22 cellular contexts compared by ENCODE assay signal in the genomic region with DNA sequence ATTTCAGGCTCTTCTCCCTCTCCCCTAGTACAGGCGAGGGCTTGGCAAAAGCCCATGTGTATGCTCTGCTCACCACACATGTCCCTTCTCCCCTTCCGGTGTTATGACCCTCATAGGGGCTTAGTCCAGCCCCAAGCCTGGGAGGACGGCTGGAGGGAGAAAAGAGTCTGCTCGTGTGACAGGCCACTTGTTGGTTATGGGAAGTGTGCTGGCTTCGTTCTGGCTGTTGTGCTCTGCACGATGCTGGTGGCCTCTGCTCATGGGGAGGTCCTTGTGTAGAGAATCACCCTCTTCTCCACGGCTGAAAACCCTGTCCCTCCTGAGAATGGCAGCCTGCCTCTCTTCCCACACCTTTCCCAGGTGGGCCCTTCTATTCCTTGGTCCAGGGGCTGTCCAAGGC. TPM values are rescaled to one million over a fixed set of nuclear protein-coding genes. Genes with fewer than 3 reads are reported as not detected.
A peak's percentile ranks its signal among the peaks of the same experiment; 100 is the strongest.
DNase-seq lines count a peak whose midpoint lies in the region; ATAC-seq, FAIRE-seq and TF ChIP-seq lines count a peak whose summit lies in the region.
"Had no signal": no experiment of that assay in that cellular context is flagged by ENCODE, and none has a peak within 500 bp of the region (broad histone marks: within the 10 kb centered on the region; RNA-seq: fewer than 3 reads in every experiment).

No MANE protein-coding gene starts in this region.

- POLR2A ChIA-PET in activated B cell treated with CpG ODN at 0.5 μM for 24 hours (lab: Charles Lee) = interaction anchor here (0.6 to 2.6 kb wide), 4 partner anchors 14 to 360 kb away, joined by 4 to 16 read pairs (median 8); partner anchors contain the start of gene SLU7

- H3K36me3 ChIP-seq in HAP-1 (replicated peaks) (peaks cover 20% of the 10 kb centered on the region), transverse colon (no peaks in the 10 kb centered on the region)

- H3K27me3 ChIP-seq in HAP-1 (ENCODE audit: low read depth) (0 out of 2 replicates have a peak, but pooled peaks cover 2% of the 10 kb centered on the region), transverse colon (no peaks in the 10 kb centered on the region)

- H3K4me3 ChIP-seq in HAP-1 (no peak overlapping the region), transverse colon (no peak overlapping the region)
- H3K4me3 ChIP-seq: GM23248 had no signal

- TF ChIP-seq CTCF in activated B cell treated with CpG ODN at 0.5 μM for 24 hours (IDR thresholded peaks at IDR 0.05) (no peak), transverse colon (IDR thresholded peaks at IDR 0.05) (no peak)

- H3K9me3 Mint-ChIP-seq in activated B cell treated with CpG ODN at 0.5 μM for 24 hours = no peaks in the 10 kb centered on the region
- no peaks in the 10 kb centered on the region for H3K9me3 Mint-ChIP-seq in naive B cell
- H3K9me3 Mint-ChIP-seq: CD14-positive monocyte had no signal

- peak overlapping the region; percentile 82 for H3K27ac ChIP-seq in temporal lobe (ENCODE audit: low read depth, low read length)
- no peak overlapping the region for H3K27ac ChIP-seq in transverse colon
- H3K27ac ChIP-seq: GM23248 had no signal

- no peak for TF ChIP-seq EP300 in transverse colon (IDR thresholded peaks at IDR 0.05; ENCODE audit: low read depth)

- H3K27ac Mint-ChIP-seq in activated B cell treated with CpG ODN at 0.5 μM for 24 hours (no peak overlapping the region), naive B cell (peak overlapping the region in 4 of 6 donors; percentile 5 to 78 (median 42))
- H3K27ac Mint-ChIP-seq: CD14-positive monocyte had no signal

- DNase-seq in GM12891 (ENCODE audit: insufficient read length, low spot score) (no peak), activated B cell treated with CpG ODN at 0.5 μM for 24 hours (no peak), naive B cell (no peak), HAP-1 (ENCODE audit: low spot score in 2 of 2) (no peak), transverse colon (no peak), NCI-H1436 treated with DMSO at 0.1 percent for 48 hours (lab: John Stamatoyannopoulos, UW) (no peak)
- DNase-seq: DMS53, EL, GF-D8, GM23248, HCEC 1CT, KG1, NCI-H1092, NCI-H1930, NCI-H226, NCI-H510A treated with DMSO at 0.1 percent for 48 hours, NCI-H748 treated with DMSO at 0.1 percent for 48 hours, SIG-M5 had no signal

- H3K27me3 Mint-ChIP-seq in activated B cell treated with CpG ODN at 0.5 μM for 24 hours (no peaks in the 10 kb centered on the region), naive B cell (no peaks in the 10 kb centered on the region)

- H3K4me3 Mint-ChIP-seq in activated B cell treated with CpG ODN at 0.5 μM for 24 hours (peak overlapping the region; percentile 13), naive B cell (peak overlapping the region in 2 of 8 donors; percentile 16 to 71)
- H3K4me3 Mint-ChIP-seq: CD14-positive monocyte had no signal

- WGBS in transverse colon (ENCODE audit: low coverage in 1 of 2), 2 donors = 89 to 100% methylated on average over 1 to 7 of the region's 7 CpGs

- H3K4me1 Mint-ChIP-seq in activated B cell treated with CpG ODN at 0.5 μM for 24 hours = peaks cover 52% of the 10 kb centered on the region
- peaks cover 35 to 47% (median 43%) of the 10 kb centered on the region in 3 donors for H3K4me1 Mint-ChIP-seq in naive B cell

- no peak for ATAC-seq in activated B cell treated with CpG ODN at 0.5 μM for 24 hours (ENCODE audit: low read depth)
- no peak for ATAC-seq in naive B cell (ENCODE audit: low read depth in 2 of 2)
- ATAC-seq: Panc1, SK-N-SH treated with all-trans-retinoic acid at 6 μM for 48 hours had no signal

- H3K4me1 ChIP-seq in HAP-1 = no peaks in the 10 kb centered on the region
- no peaks in the 10 kb centered on the region for H3K4me1 ChIP-seq in transverse colon

- CTCF ChIA-PET in activated B cell treated with CpG ODN at 0.5 μM for 24 hours (lab: Charles Lee) = interaction anchor here (1.8 kb wide), 1 partner anchor 13 kb away, joined by 6 read pairs; the partner anchor contains the start of gene SLU7

- in situ Hi-C loops in HAP-1 (cut with MboI; ENCODE audit: low sequenced_read_pairs) = no loop called here
- in situ Hi-C loops in transverse colon (cut with MboI; ENCODE audit: low pct_ligation_motif_present in 1 of 4, low pct_unique_long_range_greater_than_20kb in 1 of 4, low sequenced_read_pairs in 3 of 4) = loop anchor here in 1 of 4 donors (25.0 kb wide), 1 partner anchor 179 kb away; no protein-coding TSS in a partner anchor

- no peaks in the 10 kb centered on the region for H3K9me3 ChIP-seq in HAP-1
- H3K9me3 ChIP-seq in transverse colon = no peaks in the 10 kb centered on the region

- H3K36me3 Mint-ChIP-seq in activated B cell treated with CpG ODN at 0.5 μM for 24 hours (ENCODE audit: low read depth) = peaks cover 11% of the 10 kb centered on the region
- H3K36me3 Mint-ChIP-seq in naive B cell = peaks cover 0 to 8% of the 10 kb centered on the region in 2 donors

- TF ChIP-seq POLR2A in GM12891 (IDR thresholded peaks at IDR 0.05; ENCODE audit: low read depth, low read length) (no peak), transverse colon (IDR thresholded peaks at IDR 0.05) (no peak)

- FAIRE-seq in GM12891 (lab: Jason Lieb, UNC) = peak; percentile 87

- intact Hi-C loops in activated B cell treated with CpG ODN at 0.5 μM for 24 hours (cut with micrococcal nuclease) (loop anchor here (10.0 kb wide), 1 partner anchor 272 kb away; no protein-coding TSS in a partner anchor), transverse colon (cut with DNase I; ENCODE audit: low total_unique reads) (no loop called here)

TF ChIP-seq in GM12891, 5 proteins besides CTCF, POLR2A, EP300 and RAD21:
- TF ChIP-seq PAX5 (IDR thresholded peaks at IDR 0.05; ENCODE audit: insufficient read depth, low read length, severe bottlenecking) (no peak), SPI1 (IDR thresholded peaks at IDR 0.05; ENCODE audit: low read depth, low read length) (no peak), POU2F2 (IDR thresholded peaks at IDR 0.05; ENCODE audit: low read depth, low read length) (no peak), POLR2AphosphoS5 (IDR thresholded peaks at IDR 0.05; ENCODE audit: low read depth, low read length) (no peak), TAF1 (IDR thresholded peaks at IDR 0.05; ENCODE audit: low read depth, low read length) (no peak)

RNA-seq across cellular contexts. Expression of gene PTTG1, which starts 11.2 kb away (rescaled TPM):
- 176 TPM for polyA plus RNA-seq in GM12891 (2012; ENCODE audit: low read depth, missing spikeins)
- total RNA-seq in activated B cell treated with CpG ODN at 0.5 μM for 24 hours (15.3 and 16.8 TPM in 2 replicates), temporal lobe (14.8 TPM), transverse colon (10 to 100 TPM in 3 of 4 donors, 1 to 10 TPM in 1; 6.4 to 41.1 (median 15.2) TPM)
- polyA plus RNA-seq in naive B cell (ENCODE audit: low read depth in 6 of 6) = 10 to 100 TPM in 5 of 6 donors, 1 to 10 TPM in 1; 2.6 to 17.2 (median 12.2) TPM

RNA-seq across cellular contexts. Expression of gene SLU7, which starts 13.9 kb away (rescaled TPM):
- 57.3 TPM for polyA plus RNA-seq in GM12891 (2012; ENCODE audit: low read depth, missing spikeins)
- total RNA-seq in activated B cell treated with CpG ODN at 0.5 μM for 24 hours = 58.5 and 59.3 TPM in 2 replicates
- polyA plus RNA-seq in naive B cell (ENCODE audit: low read depth in 6 of 6) = 100 to 1,000 TPM in 2 of 6 donors, 10 to 100 TPM in 4; 83.6 to 115 (median 94.8) TPM
- total RNA-seq in temporal lobe = 56.5 TPM
- total RNA-seq in transverse colon = 10 to 100 TPM; 10.5 to 69.2 (median 52.5) TPM

RNA-seq across cellular contexts. Expression of gene FAM200C, which starts 33.0 kb away (rescaled TPM):
- 1.0 TPM for polyA plus RNA-seq in GM12891 (2012; ENCODE audit: low read depth, missing spikeins)
- total RNA-seq in activated B cell treated with CpG ODN at 0.5 μM for 24 hours (0.44 and 0.66 TPM in 2 replicates), temporal lobe (21.1 TPM), transverse colon (1 to 10 TPM in 3 of 4 donors, under 1 TPM in 1; 0.37 to 7.8 (median 2.5) TPM)
- under 1 TPM in 4 of 6 donors, not detected in 2; 0.22 to 0.53 (median 0.39) TPM for polyA plus RNA-seq in naive B cell (ENCODE audit: low read depth in 6 of 6)
